In genomic region chr5:179680014-179680779, GRCh38 we compare ENCODE assay signal across 1 cellular context.
TF ChIP-seq lines count a peak whose summit lies in the region.

No MANE protein-coding gene starts in this region.

TF ChIP-seq in HepG2, 621 proteins besides CTCF, POLR2A, EP300 and RAD21 (continued from another document and continues in another):
- TF ChIP-seq SOX6 (IDR thresholded peaks at IDR 0.05) (no peak), SOX6 (CRISPR knock-in tag; IDR thresholded peaks at IDR 0.05) (peak; percentile 85), ZNF275 (CRISPR knock-in tag; IDR thresholded peaks at IDR 0.05; ENCODE audit: borderline replicate concordance) (0 out of 2 replicates have a peak, but pooled peaks have one; percentile 62), ZNF788 (CRISPR knock-in tag; IDR thresholded peaks at IDR 0.05; ENCODE audit: borderline replicate concordance) (peak; percentile 89; the same call in 1 of the 2 replicates), TAF15 (IDR thresholded peaks at IDR 0.05; ENCODE audit: low read depth, low read length, poor library complexity, severe bottlenecking) (no peak), ZMYM4 (CRISPR knock-in tag; IDR thresholded peaks at IDR 0.05) (0 out of 2 replicates have a peak, but pooled peaks have one; percentile 48), ZBTB20 (CRISPR knock-in tag; IDR thresholded peaks at IDR 0.05; ENCODE audit: borderline replicate concordance, low read depth) (peak; percentile 97; the same call in 1 of the 2 replicates), PRMT3 (CRISPR knock-in tag; IDR thresholded peaks at IDR 0.05; ENCODE audit: borderline replicate concordance, low read depth) (no peak), ERF (CRISPR knock-in tag; IDR thresholded peaks at IDR 0.05) (peak; percentile 71), ZNF609 (CRISPR knock-in tag; IDR thresholded peaks at IDR 0.05; ENCODE audit: borderline replicate concordance) (0 out of 2 replicates have a peak, but pooled peaks have one; percentile 62), ATRX (CRISPR knock-in tag; IDR thresholded peaks at IDR 0.05; ENCODE audit: borderline replicate concordance) (no peak), HDAC1 (CRISPR knock-in tag; IDR thresholded peaks at IDR 0.05) (peak; percentile 82), ZNF280D (CRISPR knock-in tag; IDR thresholded peaks at IDR 0.05) (peak; percentile 100), ZNF331 (CRISPR knock-in tag; IDR thresholded peaks at IDR 0.05) (peak; percentile 74), HMG20A (CRISPR knock-in tag; IDR thresholded peaks at IDR 0.05; ENCODE audit: borderline replicate concordance) (peak; percentile 79; the same call in 1 of the 2 replicates), ZBTB43 (CRISPR knock-in tag; conservative IDR thresholded peaks at IDR 0.05) (peak; percentile 99), ZNF777 (CRISPR knock-in tag; IDR thresholded peaks at IDR 0.05) (no peak), ZFP36L1 (CRISPR knock-in tag; IDR thresholded peaks at IDR 0.05) (0 out of 2 replicates have a peak, but pooled peaks have one; percentile 64), TEF (CRISPR knock-in tag; IDR thresholded peaks at IDR 0.05) (no peak), ZNF329 (CRISPR knock-in tag; IDR thresholded peaks at IDR 0.05; ENCODE audit: low read depth) (peak; percentile 41; the same call in 1 of the 2 replicates), ZFP36L2 (CRISPR knock-in tag; IDR thresholded peaks at IDR 0.05) (no peak), SAP130 (CRISPR knock-in tag; IDR thresholded peaks at IDR 0.05; ENCODE audit: low read depth) (peak; percentile 83), MXI1 (IDR thresholded peaks at IDR 0.05; ENCODE audit: borderline replicate concordance, low read depth, low read length) (peak; percentile 69; the same call in 1 of the 3 replicates), HMGXB3 (CRISPR knock-in tag; IDR thresholded peaks at IDR 0.05; ENCODE audit: borderline replicate concordance) (0 out of 2 replicates have a peak, but pooled peaks have one; percentile 2), ZSCAN25 (CRISPR knock-in tag; IDR thresholded peaks at IDR 0.05) (peak; percentile 99), ZNF761 (CRISPR knock-in tag; conservative IDR thresholded peaks at IDR 0.05) (no peak), POLR2AphosphoS2 (IDR thresholded peaks at IDR 0.05; ENCODE audit: low read depth, low read length) (no peak), FOXA3 (CRISPR knock-in tag; IDR thresholded peaks at IDR 0.05) (peak; percentile 86), SP5 (CRISPR knock-in tag; IDR thresholded peaks at IDR 0.05; ENCODE audit: borderline replicate concordance, low read depth) (peak; percentile 22; the same call in 1 of the 2 replicates), TCF12 (IDR thresholded peaks at IDR 0.05) (no peak), TCF12 (CRISPR knock-in tag; IDR thresholded peaks at IDR 0.05) (0 out of 2 replicates have a peak, but pooled peaks have one; percentile 56), ZNF724P (CRISPR knock-in tag; IDR thresholded peaks at IDR 0.05; ENCODE audit: borderline replicate concordance) (peak; percentile 71; the same call in 1 of the 2 replicates), WIZ (CRISPR knock-in tag; IDR thresholded peaks at IDR 0.05) (peak; percentile 72; the same call in 1 of the 2 replicates), ZSCAN12 (CRISPR knock-in tag; IDR thresholded peaks at IDR 0.05) (no peak), BORCS8-MEF2B (CRISPR knock-in tag; IDR thresholded peaks at IDR 0.05) (0 out of 2 replicates have a peak, but pooled peaks have one; percentile 22), ZSCAN31 (CRISPR knock-in tag; IDR thresholded peaks at IDR 0.05; ENCODE audit: low read depth) (peak; percentile 57; the same call in 1 of the 2 replicates), KLF15 (CRISPR knock-in tag; IDR thresholded peaks at IDR 0.05; ENCODE audit: borderline replicate concordance) (no peak), HDAC2 (CRISPR knock-in tag; IDR thresholded peaks at IDR 0.05) (peak; percentile 94), ZNF572 (CRISPR knock-in tag; IDR thresholded peaks at IDR 0.05) (no peak), NCOA2 (CRISPR knock-in tag; IDR thresholded peaks at IDR 0.05) (peak; percentile 55; the same call in 1 of the 2 replicates), ZSCAN9 (CRISPR knock-in tag; IDR thresholded peaks at IDR 0.05; ENCODE audit: borderline replicate concordance) (0 out of 2 replicates have a peak, but pooled peaks have one; percentile 25), BRF2 (CRISPR knock-in tag; IDR thresholded peaks at IDR 0.05) (no peak), DPF2 (CRISPR knock-in tag; IDR thresholded peaks at IDR 0.05; ENCODE audit: borderline replicate concordance, low read depth) (peak; percentile 71), YEATS2 (CRISPR knock-in tag; IDR thresholded peaks at IDR 0.05; ENCODE audit: borderline replicate concordance) (0 out of 2 replicates have a peak, but pooled peaks have one; percentile 9), MBNL3 (CRISPR knock-in tag; conservative IDR thresholded peaks at IDR 0.05) (no peak), SNAPC2 (CRISPR knock-in tag; IDR thresholded peaks at IDR 0.05) (peak; percentile 87; the same call in 1 of the 2 replicates), GPBP1L1 (CRISPR knock-in tag; IDR thresholded peaks at IDR 0.05) (no peak), MYNN (CRISPR knock-in tag; IDR thresholded peaks at IDR 0.05; ENCODE audit: low read depth) (no peak), RXRA (CRISPR knock-in tag; IDR thresholded peaks at IDR 0.05) (peak; percentile 44; the same call in 1 of the 2 replicates)
